ENCODE assay signal across 14 cellular contexts in the genomic region with DNA sequence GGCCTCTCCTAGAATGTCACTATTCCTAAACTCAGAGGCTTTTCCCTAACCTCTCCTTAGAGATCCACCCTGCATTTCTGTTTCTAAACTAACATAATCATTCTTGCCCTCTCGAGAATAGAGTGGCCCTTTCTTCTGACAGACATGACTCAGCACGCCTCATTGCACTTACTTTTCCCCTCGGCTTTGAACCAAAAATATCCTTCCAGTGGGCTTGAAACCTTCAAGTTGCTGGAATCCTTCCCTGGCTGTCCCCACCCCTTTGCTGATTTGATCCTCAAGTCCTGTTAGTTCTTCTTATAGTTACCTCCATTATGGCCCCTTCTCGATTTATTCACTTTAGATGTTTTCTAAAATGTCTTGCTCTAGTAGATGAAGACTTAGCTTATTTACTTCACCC.
DNase-seq lines count a peak whose midpoint lies in the region; ATAC-seq and TF ChIP-seq lines count a peak whose summit lies in the region.
"Had no signal": no experiment of that assay in that cellular context is flagged by ENCODE, and none has a peak within 500 bp of the region (broad histone marks: within the 10 kb centered on the region; RNA-seq: fewer than 3 reads in every experiment).

No MANE protein-coding gene starts in this region.

- CTCF ChIA-PET in HCT116 (lab: Charles Lee): no interaction called here

- no peaks in the 10 kb centered on the region for H3K79me2 ChIP-seq in HCT116 (ENCODE audit: insufficient read depth, low read length)

- intact Hi-C loops in HCT116 (cut with micrococcal nuclease) (no loop called here), tibial artery (cut with DNase I; ENCODE audit: low total_unique reads) (no loop called here), mucosa of descending colon (cut with DNase I, micrococcal nuclease) (no loop called here)

- H3K9ac ChIP-seq in HCT116 (ENCODE audit: low read length): no peak overlapping the region

- peaks cover 0 to 6% (median 0%) of the 10 kb centered on the region in 5 experiments for H3K9me3 Mint-ChIP-seq in brain
- H3K9me3 Mint-ChIP-seq: stimulated activated naive B cell treated with anti-CD40 and anti-IgM and Interleukin-4, amounts not matched to agents 10 μg/mL and 1 μg/mL and 100 μg/mL, for 72 hours had no signal

- H3K4me3 ChIP-seq in HCT116 (replicated peaks in 1 of 2; ENCODE audit: low read depth in 1 of 2, low read length in 2 of 2): no peak overlapping the region
- no peak overlapping the region for H3K4me3 ChIP-seq in tibial artery
- H3K4me3 ChIP-seq in mucosa of descending colon: no peak overlapping the region
- H3K4me3 ChIP-seq: gastrocnemius medialis, SK-N-MC had no signal

- H3K36me3 ChIP-seq in HCT116 (ENCODE audit: control insufficient read depth in 1 of 2, insufficient read depth in 2 of 2, low read length in 2 of 2): no peaks in the 10 kb centered on the region
- no peaks in the 10 kb centered on the region for H3K36me3 ChIP-seq in tibial artery
- no peaks in the 10 kb centered on the region for H3K36me3 ChIP-seq in mucosa of descending colon (ENCODE audit: low read depth)
- H3K36me3 ChIP-seq: gastrocnemius medialis had no signal

- POLR2A ChIA-PET in HCT116 (lab: Charles Lee): no interaction called here

- ATAC-seq in HCT116 (peak; percentile 52; the same call in 1 of the 2 replicates), mucosa of descending colon (no peak)
- ATAC-seq: gastrocnemius medialis; stimulated activated naive B cell treated with anti-CD40 and anti-IgM and Interleukin-4, amounts not matched to agents 10 μg/mL and 1 μg/mL and 100 μg/mL, for 72 hours had no signal

- peaks cover 10 to 15% of the 10 kb centered on the region in 2 experiments; a peak in 3 of 4 replicates for H3K4me1 ChIP-seq in HCT116 (ENCODE audit: control insufficient read depth in 1 of 2, insufficient read depth in 2 of 2, low read length in 2 of 2)
- peaks cover 0 to 97% (median 35%) of the 10 kb centered on the region in 4 donors for H3K4me1 ChIP-seq in tibial artery
- peaks cover 3% of the 10 kb centered on the region for H3K4me1 ChIP-seq in mucosa of descending colon (ENCODE audit: low read depth)

- no peaks in the 10 kb centered on the region for H4K20me1 ChIP-seq in HCT116 (ENCODE audit: insufficient read depth)

- H3K36me3 Mint-ChIP-seq in brain: peaks cover 5% of the 10 kb centered on the region
- H3K36me3 Mint-ChIP-seq: stimulated activated naive B cell treated with anti-CD40 and anti-IgM and Interleukin-4, amounts not matched to agents 10 μg/mL and 1 μg/mL and 100 μg/mL, for 72 hours had no signal

- DNase-seq in HCT116 (ENCODE audit: low read depth, low spot score) (peak; percentile 28), foreskin melanocyte (peak; percentile 35), tibial artery (no peak), H4 (ENCODE audit: low spot score) (no peak), mucosa of descending colon (no peak)
- DNase-seq in activated T-cell treated with anti-CD3 and anti-CD28 coated beads, Interleukin-2, amount 50 U/mL, for 1 hour: no peak
- DNase-seq: activated gamma-delta T cell treated with Interleukin-2 at 50 U/mL for 16 hours; gastrocnemius medialis; H7; NCI-H2029 treated with DMSO at 0.1 percent for 48 hours; stimulated activated naive B cell treated with anti-CD40 and anti-IgM and Interleukin-4, amounts not matched to agents 10 μg/mL and 1 μg/mL and 100 μg/mL, for 72 hours had no signal

- TF ChIP-seq POLR2A in HCT116 (IDR thresholded peaks at IDR 0.05; ENCODE audit: borderline replicate concordance, extremely low read depth, insufficient read depth, insufficient read length): no peak

- H3K9me3 ChIP-seq in HCT116 (ENCODE audit: control insufficient read depth in 1 of 2, insufficient read depth in 1 of 2, low read depth in 1 of 2, low read length in 2 of 2) (no peaks in the 10 kb centered on the region), tibial artery (no peaks in the 10 kb centered on the region), mucosa of descending colon (no peaks in the 10 kb centered on the region)
- H3K9me3 ChIP-seq: gastrocnemius medialis had no signal

- TF ChIP-seq CTCF in HCT116 (IDR thresholded peaks at IDR 0.05 in 2 of 3, conservative IDR thresholded peaks at IDR 0.05 in 1 of 3; ENCODE audit: borderline replicate concordance in 1 of 3, insufficient read depth in 1 of 3, low read depth in 2 of 3, low read length in 2 of 3) (no peak), brain (conservative IDR thresholded peaks at IDR 0.05) (no peak), tibial artery (IDR thresholded peaks at IDR 0.05) (no peak), mucosa of descending colon (IDR thresholded peaks at IDR 0.05) (no peak)

- no peak for TF ChIP-seq RAD21 in HCT116 (IDR thresholded peaks at IDR 0.05; ENCODE audit: low read depth)

- peaks cover 4% of the 10 kb centered on the region for H3K27me3 Mint-ChIP-seq in brain

- no peak overlapping the region for H3K4me3 Mint-ChIP-seq in brain
- H3K4me3 Mint-ChIP-seq: stimulated activated naive B cell treated with anti-CD40 and anti-IgM and Interleukin-4, amounts not matched to agents 10 μg/mL and 1 μg/mL and 100 μg/mL, for 72 hours had no signal

- H3K27ac Mint-ChIP-seq in brain: peak overlapping the region in 3 of 5 experiments; percentile 1 to 11 (median 8)
- H3K27ac Mint-ChIP-seq: stimulated activated naive B cell treated with anti-CD40 and anti-IgM and Interleukin-4, amounts not matched to agents 10 μg/mL and 1 μg/mL and 100 μg/mL, for 72 hours had no signal

- H3K4me2 ChIP-seq in HCT116 (ENCODE audit: low read length): peak overlapping the region; percentile 58

- BruUV-seq in HCT116 (replicated peaks; lab: Mats Ljungman, UMichigan): no TSS peak

- H3K27me3 ChIP-seq in HCT116 (ENCODE audit: insufficient read depth, low read length) (no peaks in the 10 kb centered on the region), tibial artery (no peaks in the 10 kb centered on the region)
- H3K27me3 ChIP-seq: gastrocnemius medialis had no signal

- peak overlapping the region; percentile 56 for H2AFZ ChIP-seq in HCT116 (ENCODE audit: low read depth, low read length, poor library complexity, severe bottlenecking)

- no peaks in the 10 kb centered on the region for H3K9me2 ChIP-seq in HCT116 (ENCODE audit: insufficient read depth)

- no peak overlapping the region for H3K27ac ChIP-seq in HCT116 (ENCODE audit: low read depth, low read length)
- H3K27ac ChIP-seq in tibial artery: peak overlapping the region; percentile 70 to 80
- H3K27ac ChIP-seq: gastrocnemius medialis, HL-60, SK-N-MC had no signal

- RAD21 ChIA-PET in HCT116 (lab: Charles Lee; ENCODE audit: low non-redundant PET in 1 of 2, low total read pairs in 2 of 2, uncharacterized antibody in 2 of 2, unreplicated experiment in 2 of 2): no interaction called here

- H3K4me1 Mint-ChIP-seq in brain: peaks cover 60% of the 10 kb centered on the region
- H3K4me1 Mint-ChIP-seq: stimulated activated naive B cell treated with anti-CD40 and anti-IgM and Interleukin-4, amounts not matched to agents 10 μg/mL and 1 μg/mL and 100 μg/mL, for 72 hours had no signal

TF ChIP-seq in HCT116, 20 proteins besides CTCF, POLR2A, EP300 and RAD21 (continues in another document):
- TF ChIP-seq SP1 (IDR thresholded peaks at IDR 0.05; ENCODE audit: low read depth) (peak; percentile 43; the same call in 1 of the 2 replicates), POLR2AphosphoS5 (IDR thresholded peaks at IDR 0.05; ENCODE audit: low read depth, low read length) (no peak), SIN3A (IDR thresholded peaks at IDR 0.05; ENCODE audit: low read depth) (no peak), CEBPB (IDR thresholded peaks at IDR 0.05; ENCODE audit: low read depth) (no peak), JUND (IDR thresholded peaks at IDR 0.05) (peak; percentile 55), EZH2 (IDR thresholded peaks at IDR 0.05) (no peak), FOSL1 (IDR thresholded peaks at IDR 0.05; ENCODE audit: low read depth) (peak; percentile 69), CBX3 (IDR thresholded peaks at IDR 0.05; ENCODE audit: low read depth) (peak; percentile 72; the same call in 1 of the 2 replicates)
- TF ChIP-seq, protein P1, sequence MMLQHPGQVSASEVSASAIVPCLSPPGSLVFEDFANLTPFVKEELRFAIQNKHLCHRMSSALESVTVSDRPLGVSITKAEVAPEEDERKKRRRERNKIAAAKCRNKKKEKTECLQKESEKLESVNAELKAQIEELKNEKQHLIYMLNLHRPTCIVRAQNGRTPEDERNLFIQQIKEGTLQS (IDR thresholded peaks at IDR 0.05): no peak
- TF ChIP-seq, protein P2, sequence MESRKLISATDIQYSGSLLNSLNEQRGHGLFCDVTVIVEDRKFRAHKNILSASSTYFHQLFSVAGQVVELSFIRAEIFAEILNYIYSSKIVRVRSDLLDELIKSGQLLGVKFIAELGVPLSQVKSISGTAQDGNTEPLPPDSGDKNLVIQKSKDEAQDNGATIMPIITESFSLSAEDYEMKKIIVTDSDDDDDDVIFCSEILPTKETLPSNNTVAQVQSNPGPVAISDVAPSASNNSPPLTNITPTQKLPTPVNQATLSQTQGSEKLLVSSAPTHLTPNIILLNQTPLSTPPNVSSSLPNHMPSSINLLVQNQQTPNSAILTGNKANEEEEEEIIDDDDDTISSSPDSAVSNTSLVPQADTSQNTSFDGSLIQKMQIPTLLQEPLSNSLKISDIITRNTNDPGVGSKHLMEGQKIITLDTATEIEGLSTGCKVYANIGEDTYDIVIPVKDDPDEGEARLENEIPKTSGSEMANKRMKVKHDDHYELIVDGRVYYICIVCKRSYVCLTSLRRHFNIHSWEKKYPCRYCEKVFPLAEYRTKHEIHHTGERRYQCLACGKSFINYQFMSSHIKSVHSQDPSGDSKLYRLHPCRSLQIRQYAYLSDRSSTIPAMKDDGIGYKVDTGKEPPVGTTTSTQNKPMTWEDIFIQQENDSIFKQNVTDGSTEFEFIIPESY (IDR thresholded peaks at IDR 0.05; ENCODE audit: extremely low read depth, insufficient replicate concordance, low read length): no peak

Comparison
In these comparisons a context has a peak if more than half of its experiments do, and no peak if none do; other contexts are left out.
1. DNase-seq: peak in HCT116 (single experiment) and foreskin melanocyte (single experiment); none in tibial artery (0 of 2), H4 (single experiment), mucosa of descending colon (0 of 3) and activated T-cell treated with anti-CD3 and anti-CD28 coated beads, Interleukin-2, amount 50 U/mL, for 1 hour (single experiment).